1 cellular context compared by ENCODE assay signal in the genomic region with DNA sequence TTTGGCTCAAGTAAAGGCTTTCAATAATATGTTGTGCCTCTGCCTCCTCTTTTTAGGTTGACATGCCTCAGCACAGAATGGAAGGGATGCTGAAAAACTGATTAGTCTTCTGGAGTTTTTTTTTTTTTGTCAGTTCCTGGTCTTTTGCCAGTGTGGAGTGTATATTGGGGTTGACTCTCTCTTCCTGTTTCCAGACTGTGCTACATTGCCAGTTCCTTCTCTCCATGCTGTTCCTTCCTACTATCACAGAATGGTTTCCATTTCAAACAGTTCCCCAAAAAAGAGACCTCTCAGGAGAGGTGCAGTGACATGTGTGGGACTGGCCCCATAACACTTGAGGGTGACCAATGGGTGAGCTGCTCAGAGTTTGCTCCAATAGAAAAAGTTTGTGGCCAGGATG.
TF ChIP-seq lines count a peak whose summit lies in the region.

No MANE protein-coding gene starts in this region.

TF ChIP-seq in H1, 55 proteins besides CTCF, POLR2A, EP300 and RAD21 (continued from another document):
- TF ChIP-seq, protein P1, sequence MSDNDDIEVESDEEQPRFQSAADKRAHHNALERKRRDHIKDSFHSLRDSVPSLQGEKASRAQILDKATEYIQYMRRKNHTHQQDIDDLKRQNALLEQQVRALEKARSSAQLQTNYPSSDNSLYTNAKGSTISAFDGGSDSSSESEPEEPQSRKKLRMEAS (IDR thresholded peaks at IDR 0.05), result no peak
- TF ChIP-seq SIRT6 (IDR thresholded peaks at IDR 0.05; ENCODE audit: low read length) (no peak), CBX5 (IDR thresholded peaks at IDR 0.05; ENCODE audit: low read depth, low read length) (no peak), PHF8 (conservative IDR thresholded peaks at IDR 0.05; ENCODE audit: low read depth, low read length) (no peak), POLR2AphosphoS5 (IDR thresholded peaks at IDR 0.05; ENCODE audit: low read depth, low read length) (no peak), EZH2 (IDR thresholded peaks at IDR 0.05; ENCODE audit: low read depth, low read length, severe bottlenecking) (no peak), SP2 (IDR thresholded peaks at IDR 0.05; ENCODE audit: low read length) (no peak), TCF12 (IDR thresholded peaks at IDR 0.05; ENCODE audit: low read depth, low read length) (no peak), NANOG (IDR thresholded peaks at IDR 0.05; ENCODE audit: insufficient read depth, low read depth, low read length, poor library complexity, severe bottlenecking) (no peak)
